In genomic region chr5:176235155-176235554, GRCh38 we compare ENCODE assay signal across 8 cellular contexts. TPM values are rescaled to one million over a fixed set of nuclear protein-coding genes. Genes with fewer than 3 reads are reported as not detected.
DNase-seq lines count a peak whose midpoint lies in the region; ATAC-seq, FAIRE-seq and TF ChIP-seq lines count a peak whose summit lies in the region.
"Not testable (repeated sequence)": the region's sequence is repeated elsewhere in the genome, so short reads cannot be mapped to it uniquely, and the experiment has no call there.

No MANE protein-coding gene starts in this region.

- intact Hi-C loops in activated CD4-positive, alpha-beta T cell treated with anti-CD3 and anti-CD28 coated beads, Interleukin-2, amount 10 ng/mL, durations not matched to agents 24 days and 14 days (cut with micrococcal nuclease), result loop anchor here (2.0 kb wide), 1 partner anchor 126 kb away; the partner anchor contains the start of gene KIAA1191

- H3K27ac Mint-ChIP-seq in activated CD4-positive, alpha-beta T cell treated with anti-CD3 and anti-CD28 coated beads, Interleukin-2, amount 10 ng/mL, durations not matched to agents 24 days and 14 days, result not testable (repeated sequence)

- not testable (repeated sequence) for H3K27me3 Mint-ChIP-seq in activated CD4-positive, alpha-beta T cell treated with anti-CD3 and anti-CD28 coated beads, Interleukin-2, amount 10 ng/mL, durations not matched to agents 24 days and 14 days

- not testable (repeated sequence) for H3K36me3 Mint-ChIP-seq in activated CD4-positive, alpha-beta T cell treated with anti-CD3 and anti-CD28 coated beads, Interleukin-2, amount 10 ng/mL, durations not matched to agents 24 days and 14 days (ENCODE audit: low read depth)

- H3K4me3 ChIP-seq in KMS-11 (IDR thresholded peaks at IDR 0.05; ENCODE audit: insufficient read depth, low read depth, low read length); kidney epithelial cell (ENCODE audit: low read depth, low read length); small intestine (ENCODE audit: low read depth in 1 of 2, low read length in 2 of 2): not testable (repeated sequence)

- H3K9me3 ChIP-seq in small intestine (ENCODE audit: control insufficient read depth, low read depth), result not testable (repeated sequence)

- not testable (repeated sequence) for FAIRE-seq in small intestine (lab: Jason Lieb, UNC)

- not testable (repeated sequence) for H3K27me3 ChIP-seq in KMS-11 (ENCODE audit: insufficient read depth, low read depth); kidney epithelial cell (ENCODE audit: control insufficient read depth, insufficient read depth, low read length); small intestine (ENCODE audit: control insufficient read depth in 2 of 2, insufficient read depth in 2 of 2, low read length in 2 of 2)

- H3K9me3 Mint-ChIP-seq in activated CD4-positive, alpha-beta T cell treated with anti-CD3 and anti-CD28 coated beads, Interleukin-2, amount 10 ng/mL, durations not matched to agents 24 days and 14 days, result not testable (repeated sequence)

- H3K4me3 Mint-ChIP-seq in activated CD4-positive, alpha-beta T cell treated with anti-CD3 and anti-CD28 coated beads, Interleukin-2, amount 10 ng/mL, durations not matched to agents 24 days and 14 days, result not testable (repeated sequence)

- peak; percentile 35 for ATAC-seq in GM19455 (IDR thresholded peaks at IDR 0.05; ENCODE audit: unreplicated experiment)

- H3K9ac ChIP-seq in KMS-11, result not testable (repeated sequence)

- H3K27ac ChIP-seq in KMS-11; small intestine (ENCODE audit: low read depth in 1 of 2, low read length in 1 of 2): not testable (repeated sequence)

- H3K4me2 ChIP-seq in KMS-11, result not testable (repeated sequence)

- peak overlapping the region; percentile 26; the same call in 1 of the 2 replicates for H2AFZ ChIP-seq in KMS-11 (ENCODE audit: low read depth)

- not testable (repeated sequence) for H3K4me1 Mint-ChIP-seq in activated CD4-positive, alpha-beta T cell treated with anti-CD3 and anti-CD28 coated beads, Interleukin-2, amount 10 ng/mL, durations not matched to agents 24 days and 14 days

- peak; percentile 36; the same call in 1 of the 2 replicates for TF ChIP-seq CTCF in KMS-11 (conservative IDR thresholded peaks at IDR 0.05; ENCODE audit: low read depth, low read length)
- TF ChIP-seq CTCF in kidney epithelial cell (IDR thresholded peaks at IDR 0.05; ENCODE audit: insufficient read depth, low read length, poor library complexity, severe bottlenecking), result peak; percentile 41

- not testable (repeated sequence) for H3K36me3 ChIP-seq in KMS-11 (ENCODE audit: insufficient read depth); kidney epithelial cell (ENCODE audit: control insufficient read depth, insufficient read depth, low read length); small intestine (ENCODE audit: control insufficient read depth in 2 of 2, insufficient read depth in 2 of 2, low read length in 2 of 2)

- H4K20me1 ChIP-seq in KMS-11 (ENCODE audit: insufficient read depth), result not testable (repeated sequence)

- DNase-seq in COR-L47 (lab: John Stamatoyannopoulos, UW), result peak; percentile 41
- DNase-seq in NOMO-1 treated with DMSO at 0.1 percent for 48 hours (lab: John Stamatoyannopoulos, UW; ENCODE audit: unreplicated experiment), result peak; percentile 59
- DNase-seq in activated CD4-positive, alpha-beta T cell treated with anti-CD3 and anti-CD28 coated beads, Interleukin-2, amount 10 ng/mL, durations not matched to agents 24 days and 14 days, result peak; percentile 82
- DNase-seq in dedifferentiated amniotic fluid mesenchymal stem cell (ENCODE audit: extremely low spot score), result peak; percentile 21
- DNase-seq in kidney epithelial cell (ENCODE audit: low read depth), result not testable (repeated sequence)
- DNase-seq in small intestine, result peak; percentile 46

- WGBS in small intestine, 3 donors, result 5 to 7% (median 5%) methylated on average over 1 of the region's 1 CpG

- H3K4me1 ChIP-seq in KMS-11 (ENCODE audit: low read depth, poor library complexity, severe bottlenecking); small intestine (ENCODE audit: control insufficient read depth in 2 of 2, insufficient read depth in 1 of 2, low read depth in 1 of 2, low read length in 1 of 2): not testable (repeated sequence)

- H3K79me2 ChIP-seq in KMS-11 (ENCODE audit: insufficient read depth, low read depth), result not testable (repeated sequence)

RNA-seq across cellular contexts. Expression of gene SIMC1, which starts 3.1 kb away (rescaled TPM):
- 36.3 and 37.0 TPM in 2 replicates for total RNA-seq in activated CD4-positive, alpha-beta T cell treated with anti-CD3 and anti-CD28 coated beads, Interleukin-2, amount 10 ng/mL, durations not matched to agents 24 days and 14 days
- total RNA-seq in kidney epithelial cell, result 11.5 and 15.7 TPM in 2 replicates
- 10 to 100 TPM in 1 of 3 donors, 1 to 10 TPM in 2; 5.9 to 12.1 (median 9.5) TPM for polyA plus RNA-seq in small intestine
